Comparison of ENCODE assay signal across 13 cellular contexts in genomic region chr5:142806769-142807377, GRCh38. TPM values are rescaled to one million over a fixed set of nuclear protein-coding genes. Genes with fewer than 3 reads are reported as not detected.
DNase-seq lines count a peak whose midpoint lies in the region; ATAC-seq and TF ChIP-seq lines count a peak whose summit lies in the region.
"Had no signal": no experiment of that assay in that cellular context is flagged by ENCODE, and none has a peak within 500 bp of the region (broad histone marks: within the 10 kb centered on the region; RNA-seq: fewer than 3 reads in every experiment).

No MANE protein-coding gene starts in this region.

- DNase-seq in DMS 273 (lab: John Stamatoyannopoulos, UW; ENCODE audit: unreplicated experiment) (peak; percentile 58), endodermal cell (no peak), sigmoid colon (no peak), NCI-H774 (lab: John Stamatoyannopoulos, UW) (no peak), DMS53 treated with DMSO at 0.1 percent for 48 hours (lab: John Stamatoyannopoulos, UW; ENCODE audit: unreplicated experiment) (no peak)
- no peak for DNase-seq in naive thymus-derived CD4-positive, alpha-beta T cell
- DNase-seq: activated CD8-positive, alpha-beta T cell treated with anti-CD3 and anti-CD28 coated beads, Interleukin-2, amount 10 ng/mL, durations not matched to agents 7 days and 5 days; CD8-positive, alpha-beta memory T cell; NCI-H2107; posterior cingulate gyrus had no signal

- 84 to 100% methylated on average over 2 of the region's 3 CpGs for WGBS in endodermal cell (ENCODE audit: insufficient coverage in 1 of 2, insufficient read length in 1 of 2), 2 experiments
- 87 to 95% methylated on average over 3 of the region's 3 CpGs for WGBS in sigmoid colon, 2 donors

- H3K4me3 Mint-ChIP-seq in endodermal cell, result no peak overlapping the region
- no peak overlapping the region for H3K4me3 Mint-ChIP-seq in naive thymus-derived CD4-positive, alpha-beta T cell
- H3K4me3 Mint-ChIP-seq: activated CD8-positive, alpha-beta T cell treated with anti-CD3 and anti-CD28 coated beads, Interleukin-2, amount 10 ng/mL, durations not matched to agents 7 days and 5 days; CD8-positive, alpha-beta memory T cell had no signal

- H3K9ac ChIP-seq in endodermal cell (ENCODE audit: extremely low read depth, low read length, poor library complexity, severe bottlenecking), result no peak overlapping the region

- peak overlapping the region; percentile 50 for H3K27ac ChIP-seq in endodermal cell (ENCODE audit: low read depth, low read length)
- peak overlapping the region in 3 of 4 donors; percentile 6 to 34 (median 33) for H3K27ac ChIP-seq in sigmoid colon
- H3K27ac ChIP-seq in naive thymus-derived CD4-positive, alpha-beta T cell (ENCODE audit: low read depth, low read length), result no peak overlapping the region
- H3K27ac ChIP-seq: SJSA1 had no signal

- TF ChIP-seq POLR2A in sigmoid colon (IDR thresholded peaks at IDR 0.05), result no peak

- H3K27me3 ChIP-seq in endodermal cell (ENCODE audit: control insufficient read depth, insufficient read depth, low read length, poor library complexity, severe bottlenecking) (no peaks in the 10 kb centered on the region), sigmoid colon (no peaks in the 10 kb centered on the region)
- H3K27me3 ChIP-seq in naive thymus-derived CD4-positive, alpha-beta T cell (ENCODE audit: control insufficient read depth in 2 of 2, insufficient read depth in 2 of 2, low read length in 2 of 2), result no peaks in the 10 kb centered on the region
- H3K27me3 ChIP-seq: SJSA1 had no signal

- peaks cover 19% of the 10 kb centered on the region for H3K4me1 Mint-ChIP-seq in endodermal cell
- peaks cover 21 to 43% (median 34%) of the 10 kb centered on the region in 7 donors for H3K4me1 Mint-ChIP-seq in naive thymus-derived CD4-positive, alpha-beta T cell

- H3K4me1 ChIP-seq in endodermal cell (ENCODE audit: control insufficient read depth, insufficient read depth, low read length) (peaks cover 4% of the 10 kb centered on the region), sigmoid colon (peaks cover 0 to 31% (median 14%) of the 10 kb centered on the region in 4 donors)
- peaks cover 5 to 19% of the 10 kb centered on the region in 2 donors for H3K4me1 ChIP-seq in naive thymus-derived CD4-positive, alpha-beta T cell (ENCODE audit: control insufficient read depth in 2 of 2, insufficient read depth in 2 of 2, low read length in 2 of 2)

- no peak overlapping the region for H3K27ac Mint-ChIP-seq in endodermal cell
- no peak overlapping the region for H3K27ac Mint-ChIP-seq in naive thymus-derived CD4-positive, alpha-beta T cell
- H3K27ac Mint-ChIP-seq: activated CD8-positive, alpha-beta T cell treated with anti-CD3 and anti-CD28 coated beads, Interleukin-2, amount 10 ng/mL, durations not matched to agents 7 days and 5 days; activated T-helper 2 cell treated with anti-CD3 and anti-CD28 coated beads, Interferon-gamma antibody, Interleukin-2, Interleukin-4, amounts not matched to agents 10 μg/mL and 5 μg/mL and 100 μg/mL, durations not matched to agents 14 hours and 24 hours and 36 hours had no signal

- peak; percentile 15 for ATAC-seq in HG02623 (IDR thresholded peaks at IDR 0.05; ENCODE audit: unreplicated experiment)
- no peak for ATAC-seq in naive thymus-derived CD4-positive, alpha-beta T cell
- ATAC-seq: activated CD8-positive, alpha-beta T cell treated with anti-CD3 and anti-CD28 coated beads, Interleukin-2, amount 10 ng/mL, durations not matched to agents 7 days and 5 days had no signal

- H3K27me3 Mint-ChIP-seq in endodermal cell (ENCODE audit: insufficient read depth), result no peaks in the 10 kb centered on the region
- no peaks in the 10 kb centered on the region for H3K27me3 Mint-ChIP-seq in naive thymus-derived CD4-positive, alpha-beta T cell
- H3K27me3 Mint-ChIP-seq: CD8-positive, alpha-beta memory T cell had no signal

- TF ChIP-seq EP300 in sigmoid colon (IDR thresholded peaks at IDR 0.05), result no peak

- no peak overlapping the region for H3K4me3 ChIP-seq in endodermal cell (ENCODE audit: low read length)
- no peak overlapping the region for H3K4me3 ChIP-seq in sigmoid colon
- no peak overlapping the region for H3K4me3 ChIP-seq in naive thymus-derived CD4-positive, alpha-beta T cell (ENCODE audit: low read length)
- H3K4me3 ChIP-seq: SJSA1 had no signal

- H3K36me3 Mint-ChIP-seq in endodermal cell (ENCODE audit: low read depth), result no peaks in the 10 kb centered on the region
- H3K36me3 Mint-ChIP-seq in naive thymus-derived CD4-positive, alpha-beta T cell, result no peaks in the 10 kb centered on the region

- CTCF ChIA-PET in naive thymus-derived CD4-positive, alpha-beta T cell (lab: Charles Lee), result no interaction called here

- no peaks in the 10 kb centered on the region for H3K9me3 Mint-ChIP-seq in endodermal cell
- H3K9me3 Mint-ChIP-seq in naive thymus-derived CD4-positive, alpha-beta T cell, result no peaks in the 10 kb centered on the region
- H3K9me3 Mint-ChIP-seq: activated T-helper 2 cell treated with anti-CD3 and anti-CD28 coated beads, Interferon-gamma antibody, Interleukin-2, Interleukin-4, amounts not matched to agents 10 μg/mL and 5 μg/mL and 100 μg/mL, durations not matched to agents 14 hours and 24 hours and 36 hours; CD8-positive, alpha-beta memory T cell had no signal

- H3K9me3 ChIP-seq in endodermal cell (ENCODE audit: control insufficient read depth, low read length) (no peaks in the 10 kb centered on the region), sigmoid colon (no peaks in the 10 kb centered on the region)
- no peaks in the 10 kb centered on the region for H3K9me3 ChIP-seq in naive thymus-derived CD4-positive, alpha-beta T cell (ENCODE audit: control insufficient read depth in 2 of 3, low read length in 3 of 3)
- H3K9me3 ChIP-seq: SJSA1 had no signal

- intact Hi-C loops in sigmoid colon (cut with DNase I), result no loop called here
- intact Hi-C loops in naive thymus-derived CD4-positive, alpha-beta T cell (cut with micrococcal nuclease), result no loop called here

- TF ChIP-seq CTCF in endodermal cell (conservative IDR thresholded peaks at IDR 0.05) (peak; percentile 19), sigmoid colon (IDR thresholded peaks at IDR 0.05) (no peak)

- POLR2A ChIA-PET in naive thymus-derived CD4-positive, alpha-beta T cell (lab: Charles Lee), result no interaction called here

- no peaks in the 10 kb centered on the region for H3K36me3 ChIP-seq in endodermal cell (ENCODE audit: control insufficient read depth, insufficient read depth, low read length)
- no peaks in the 10 kb centered on the region for H3K36me3 ChIP-seq in sigmoid colon
- H3K36me3 ChIP-seq in naive thymus-derived CD4-positive, alpha-beta T cell (ENCODE audit: control insufficient read depth in 2 of 3, insufficient read depth in 3 of 3, low read length in 3 of 3), result no peaks in the 10 kb centered on the region
- H3K36me3 ChIP-seq: SJSA1 had no signal

RNA-seq across cellular contexts. Expression of gene ARHGAP26, which starts 36.7 kb away (rescaled TPM):
- total RNA-seq in endodermal cell, result 10 to 100 TPM; 49.2 to 60.5 TPM
- 8.2 TPM for polyA plus RNA-seq in endodermal cell (2013, experiment 1 of 2)
- 7.3 TPM for polyA plus RNA-seq in endodermal cell (2013, experiment 2 of 2)
- 10 to 100 TPM; 13.3 to 25.5 (median 21.7) TPM for total RNA-seq in sigmoid colon
- polyA plus RNA-seq in sigmoid colon, result 10 to 100 TPM in 1 of 3 donors, 1 to 10 TPM in 2; 5.4 to 19.1 (median 9.0) TPM
- 100 to 1,000 TPM in 1 of 5 experiments, 10 to 100 TPM in 4; 20.1 to 123 (median 29.1) TPM for total RNA-seq in naive thymus-derived CD4-positive, alpha-beta T cell
- polyA plus RNA-seq in naive thymus-derived CD4-positive, alpha-beta T cell, result 10 to 100 TPM; 10.5 to 12.9 TPM
